8 cellular contexts compared by ENCODE assay signal in genomic region chr3:169813757-169814517, GRCh38.
A peak's percentile ranks its signal among the peaks of the same experiment; 100 is the strongest.
DNase-seq lines count a peak whose midpoint lies in the region; TF ChIP-seq lines count a peak whose summit lies in the region.

No MANE protein-coding gene starts in this region.

- no peak for TF ChIP-seq POLR2A in NB4 (IDR thresholded peaks at IDR 0.05; ENCODE audit: extremely low read depth, insufficient read length)

- H3K27me3 ChIP-seq in HAP-1 (ENCODE audit: low read depth) (no peaks in the 10 kb centered on the region), WERI-Rb-1 (ENCODE audit: insufficient read depth, low read depth, severe bottlenecking) (no peaks in the 10 kb centered on the region), muscle layer of colon (ENCODE audit: control insufficient read depth in 1 of 2, insufficient read depth in 2 of 2, low read length in 2 of 2) (no peaks in the 10 kb centered on the region), stomach smooth muscle (ENCODE audit: control insufficient read depth in 1 of 2, insufficient read depth in 2 of 2, low read length in 2 of 2) (no peaks in the 10 kb centered on the region)

- TF ChIP-seq CTCF in GM12872 (IDR thresholded peaks at IDR 0.05; ENCODE audit: insufficient read depth, low read depth, low read length) (peak; percentile 85), NB4 (IDR thresholded peaks at IDR 0.05; ENCODE audit: low read depth, low read length) (peak; percentile 24), WERI-Rb-1 (IDR thresholded peaks at IDR 0.05; ENCODE audit: low read depth, low read length) (peak; percentile 42; the same call in 1 of the 2 replicates)

- no peaks in the 10 kb centered on the region for H3K36me3 ChIP-seq in HAP-1 (replicated peaks)
- H3K36me3 ChIP-seq in WERI-Rb-1, result no peaks in the 10 kb centered on the region
- no peaks in the 10 kb centered on the region for H3K36me3 ChIP-seq in muscle layer of colon (ENCODE audit: insufficient read depth, low read length)
- H3K36me3 ChIP-seq in stomach smooth muscle (ENCODE audit: control insufficient read depth in 2 of 2, insufficient read depth in 2 of 2, low read length in 2 of 2), result no peaks in the 10 kb centered on the region

- H3K27ac ChIP-seq in WERI-Rb-1, result no peak overlapping the region
- H3K27ac ChIP-seq in muscle layer of colon (ENCODE audit: low read depth, low read length), result no peak overlapping the region
- no peak overlapping the region for H3K27ac ChIP-seq in stomach smooth muscle (ENCODE audit: low read length)

- DNase-seq in HAP-1 (ENCODE audit: low spot score in 2 of 2) (peak; percentile 41 to 86), NB4 (ENCODE audit: low read depth) (peak; percentile 78), WERI-Rb-1 (peak; percentile 42), HuH-7.5 (ENCODE audit: low spot score) (no peak)
- peak; percentile 70 for DNase-seq in central memory CD4-positive, alpha-beta T cell

- peaks cover 24% of the 10 kb centered on the region for H3K4me1 ChIP-seq in HAP-1
- peaks cover 15% of the 10 kb centered on the region for H3K4me1 ChIP-seq in muscle layer of colon (ENCODE audit: insufficient read depth, low read length)
- peaks cover 17% of the 10 kb centered on the region for H3K4me1 ChIP-seq in stomach smooth muscle (ENCODE audit: control insufficient read depth, insufficient read depth, low read length)

- in situ Hi-C loops in HAP-1 (cut with MboI; ENCODE audit: low sequenced_read_pairs), result no loop called here

- H3K4me3 ChIP-seq in HAP-1 (peak overlapping the region; percentile 51), NB4 (ENCODE audit: low read depth, low read length) (peak overlapping the region; percentile 47), WERI-Rb-1 (ENCODE audit: low read depth, low read length) (no peak overlapping the region), muscle layer of colon (ENCODE audit: low read depth in 1 of 2, low read length in 2 of 2) (peak overlapping the region; percentile 73 to 82), stomach smooth muscle (ENCODE audit: low read length in 2 of 2) (peak overlapping the region; percentile 3 to 76)

- H3K9me3 ChIP-seq in HAP-1, result peaks cover 3% of the 10 kb centered on the region; the same call in 1 of the 2 replicates
- peaks cover 3% of the 10 kb centered on the region for H3K9me3 ChIP-seq in WERI-Rb-1 (ENCODE audit: severe bottlenecking)
- no peaks in the 10 kb centered on the region for H3K9me3 ChIP-seq in muscle layer of colon (ENCODE audit: low read length)
- no peaks in the 10 kb centered on the region for H3K9me3 ChIP-seq in stomach smooth muscle (ENCODE audit: control insufficient read depth in 2 of 2, low read length in 2 of 2)

- H3K9ac ChIP-seq in muscle layer of colon (ENCODE audit: low read length), result no peak overlapping the region
- H3K9ac ChIP-seq in stomach smooth muscle (ENCODE audit: low read length in 2 of 2), result no peak overlapping the region

Comparison
In these comparisons a context has a peak if more than half of its experiments do, and no peak if none do; other contexts are left out.
1. CTCF ChIP-seq: peak in every context shown above with its lines; median percentile 85 in GM12872; 42 in WERI-Rb-1; 24 in NB4.